20 cellular contexts compared by ENCODE assay signal in genomic region chr1:55280731-55281130, GRCh38.
"Had no signal": no experiment of that assay in that cellular context is flagged by ENCODE, and none has a peak within 500 bp of the region (broad histone marks: within the 10 kb centered on the region; RNA-seq: fewer than 3 reads in every experiment).

No MANE protein-coding gene starts in this region.

- DNase-seq: activated CD4-positive, alpha-beta memory T cell treated with anti-CD3 and anti-CD28 coated beads for 36 hours; activated CD4-positive, alpha-beta T cell treated with anti-CD3 and anti-CD28 coated beads for 36 hours; activated CD8-positive, alpha-beta memory T cell treated with anti-CD3 and anti-CD28 coated beads, Interleukin-2, amount 10 ng/mL, durations not matched to agents 7 days and 5 days; activated naive CD4-positive, alpha-beta T cell treated with anti-CD3 and anti-CD28 coated beads, Interleukin-2, amount 50 U/mL, for 16 hours; activated T-cell treated with anti-CD3 and anti-CD28 coated beads, Interleukin-2, amount 50 U/mL, for 1 hour; adrenal gland; colonic mucosa; effector CD4-positive, alpha-beta T cell; hippocampal formation; kidney; left lung; mammary epithelial cell; ovary; stimulated activated CD4-positive, alpha-beta T cell treated with anti-CD3 and anti-CD28 coated beads, Interleukin-12 subunit alpha, Interleukin-12 subunit beta, amount 100 ng/mL, for 4 hours; stimulated activated CD4-positive, alpha-beta T cell treated with anti-CD3 and anti-CD28 coated beads, Interleukin-2, amount 100 ng/mL, for 24 hours; stomach; T-helper 17 cell; upper lobe of right lung had no signal

- H3K4me3 ChIP-seq: adrenal gland, colonic mucosa, left lung, neural progenitor cell, ovary, stomach, thoracic aorta, upper lobe of right lung had no signal

- FAIRE-seq: kidney had no signal

- ATAC-seq: activated CD4-positive, alpha-beta T cell treated with anti-CD3 and anti-CD28 coated beads for 36 hours; activated CD8-positive, alpha-beta memory T cell treated with anti-CD3 and anti-CD28 coated beads, Interleukin-2, amount 10 ng/mL, durations not matched to agents 7 days and 5 days; left lung; T-helper 17 cell; upper lobe of right lung had no signal
